Comparison of ENCODE assay signal across 8 cellular contexts in the genomic region with DNA sequence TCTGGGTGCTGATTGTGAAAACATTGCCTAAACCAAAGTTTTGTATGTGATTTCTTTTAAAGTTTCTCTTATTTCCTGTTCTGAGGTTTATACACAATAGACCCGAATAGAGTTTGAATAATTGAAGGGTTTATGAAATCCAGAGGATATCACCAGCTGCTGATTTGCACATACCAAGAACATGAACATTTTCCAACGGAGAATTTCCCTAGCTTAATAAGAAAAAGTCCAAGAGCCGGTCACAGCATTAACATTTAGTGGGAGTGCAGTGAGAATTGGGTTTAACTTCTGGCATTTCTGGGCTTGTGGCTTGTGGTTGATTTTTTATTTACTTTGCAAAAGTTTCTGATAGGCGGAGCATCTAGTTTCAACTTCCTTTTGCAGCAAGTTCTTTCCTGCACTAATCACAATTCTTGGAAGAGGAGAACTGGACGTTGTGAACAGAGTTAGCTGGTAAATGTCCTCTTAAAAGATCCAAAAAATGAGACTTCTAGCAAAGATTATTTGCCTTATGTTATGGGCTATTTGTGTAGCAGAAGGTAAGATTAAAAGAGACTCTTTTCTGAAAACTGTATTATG. TPM values are rescaled to one million over a fixed set of nuclear protein-coding genes. Genes with fewer than 3 reads are reported as not detected.
DNase-seq lines count a peak whose midpoint lies in the region; ATAC-seq and TF ChIP-seq lines count a peak whose summit lies in the region.

A gene (plus strand): TSS at position 407 of the 579 bp plus-strand sequence. CDS start 75 bp downstream, at position 482.

- no peaks in the 10 kb centered on the region for H3K36me3 Mint-ChIP-seq in mesothelial cell of epicardium

- no peak for ATAC-seq in GM18511 (IDR thresholded peaks at IDR 0.05; ENCODE audit: unreplicated experiment)
- no peak for ATAC-seq in GM21381 (IDR thresholded peaks at IDR 0.05; ENCODE audit: unreplicated experiment)

- peaks cover 9% of the 10 kb centered on the region for H3K4me1 Mint-ChIP-seq in mesothelial cell of epicardium

- H3K4me3 ChIP-seq in AG04450 (ENCODE audit: low read depth, low read length): peak within 1 kb of the TSS; percentile 28

- TF ChIP-seq CTCF in AG04450 (IDR thresholded peaks at IDR 0.05; ENCODE audit: low read depth, low read length): no peak
- TF ChIP-seq CTCF in mesothelial cell of epicardium (IDR thresholded peaks at IDR 0.05; ENCODE audit: unreplicated experiment): no peak

- CTCF ChIA-PET in AG04450 (lab: Charles Lee): interaction anchor here (0.6 to 1.1 kb wide), 2 partner anchors 9 kb away, joined by 4 to 7 read pairs; no protein-coding TSS in a partner anchor

- DNase-seq in AG04450 (ENCODE audit: low read depth, low spot score): peak; percentile 71
- DNase-seq in MV-4-11 (lab: John Stamatoyannopoulos, UW): peak; percentile 83
- DNase-seq in central memory CD4-positive, alpha-beta T cell: peak; percentile 8
- DNase-seq in mesothelial cell of epicardium (ENCODE audit: low spot score in 2 of 2, unreplicated experiment in 2 of 2): no peak
- DNase-seq in HPDE6-E6E7 (ENCODE audit: extremely low spot score): no peak
- DNase-seq in retina: no peak

- POLR2A ChIA-PET in AG04450 (lab: Yijun Ruan, JAX): interaction anchor here (0.6 kb wide), 1 partner anchor 13 kb away, joined by 6 read pairs; no protein-coding TSS in a partner anchor

- H3K4me3 Mint-ChIP-seq in mesothelial cell of epicardium: peak within 1 kb of the TSS; percentile 36

- H3K27me3 Mint-ChIP-seq in mesothelial cell of epicardium (ENCODE audit: low read depth): no peaks in the 10 kb centered on the region

- peak within 1 kb of the TSS; percentile 68 for H3K27ac Mint-ChIP-seq in mesothelial cell of epicardium

- H3K9me3 Mint-ChIP-seq in mesothelial cell of epicardium: no peaks in the 10 kb centered on the region

- no peak within 1 kb of the TSS for H3K27ac ChIP-seq in AG04450 (ENCODE audit: low read depth, low read length)

- no peaks in the 10 kb centered on the region for H3K27me3 ChIP-seq in AG04450 (ENCODE audit: control insufficient read depth, insufficient read depth, low read length)

- no peaks in the 10 kb centered on the region for H3K9me3 ChIP-seq in AG04450 (ENCODE audit: control insufficient read depth, insufficient read depth, low read length)

RNA-seq across cellular contexts. Expression of the gene that starts here (rescaled TPM):
- 27.3 and 37.8 TPM in 2 replicates for polyA plus RNA-seq in AG04450 (2011; rRNA removed)
- polyA minus RNA-seq in AG04450 (2011; rRNA and poly(A)+ RNA removed): 7.3 and 14.1 TPM in 2 replicates
- 8.7 to 11.4 TPM (median 8.8 TPM) in 3 replicates for total RNA-seq in mesothelial cell of epicardium

Comparison
In these comparisons a context has a peak if more than half of its experiments do, and no peak if none do; other contexts are left out.
1. DNase-seq: peak in AG04450 (single experiment), MV-4-11 (single experiment) and central memory CD4-positive, alpha-beta T cell (single experiment); none in mesothelial cell of epicardium (0 of 2), HPDE6-E6E7 (single experiment) and retina (single experiment).